In genomic region chr6:100078509-100078908, GRCh38 we compare ENCODE assay signal across 9 cellular contexts.
DNase-seq lines count a peak whose midpoint lies in the region; ATAC-seq, FAIRE-seq and TF ChIP-seq lines count a peak whose summit lies in the region.
"Had no signal": no experiment of that assay in that cellular context is flagged by ENCODE, and none has a peak within 500 bp of the region (broad histone marks: within the 10 kb centered on the region; RNA-seq: fewer than 3 reads in every experiment).

No MANE protein-coding gene starts in this region.

- DNase-seq in Caco-2 (peak; percentile 36 to 39), GM23338 (ENCODE audit: low spot score) (peak; percentile 83), SK-N-SH (peak; percentile 4), kidney (no peak), hepatic stellate cell (ENCODE audit: low spot score) (no peak)
- DNase-seq in stimulated activated naive CD8-positive, alpha-beta T cell treated with anti-CD3 and anti-CD28 coated beads, Interleukin-15, Interleukin-2, amounts not matched to agents 100 U/mL and 50 U/mL, for 24 hours: no peak
- DNase-seq in activated CD4-positive, alpha-beta T cell treated with anti-CD3 and anti-CD28 coated beads, Interleukin-2, amount 10 ng/mL, durations not matched to agents 24 days and 14 days: no peak

- WGBS in SK-N-SH (ENCODE audit: low lambda C conversion rate): 11% methylated on average over 5 of the region's 5 CpGs

- intact Hi-C loops in Caco-2 (cut with micrococcal nuclease; ENCODE audit: unreplicated experiment): no loop called here
- intact Hi-C loops in kidney (cut with DNase I): no loop called here
- intact Hi-C loops in activated CD4-positive, alpha-beta T cell treated with anti-CD3 and anti-CD28 coated beads, Interleukin-2, amount 10 ng/mL, durations not matched to agents 24 days and 14 days (cut with micrococcal nuclease): no loop called here

- no peak overlapping the region for H2AFZ ChIP-seq in GM23338
- no peak overlapping the region for H2AFZ ChIP-seq in SK-N-SH (ENCODE audit: low read depth)

- no peaks in the 10 kb centered on the region for H3K9me3 Mint-ChIP-seq in Caco-2 (ENCODE audit: unreplicated experiment)
- H3K9me3 Mint-ChIP-seq in GM23338: no peaks in the 10 kb centered on the region; the same call in 2 of the 3 replicates
- no peaks in the 10 kb centered on the region for H3K9me3 Mint-ChIP-seq in activated CD4-positive, alpha-beta T cell treated with anti-CD3 and anti-CD28 coated beads, Interleukin-2, amount 10 ng/mL, durations not matched to agents 24 days and 14 days
- H3K9me3 Mint-ChIP-seq: T-helper 1 cell treated with Interleukin-12 subunit alpha and Interleukin-12 subunit beta and Interleukin-4 antibody, amounts not matched to agents 30 μg/mL and 1 μg/mL, for 36 hours had no signal

- no peaks in the 10 kb centered on the region for H3K4me1 ChIP-seq in Caco-2
- H3K4me1 ChIP-seq in GM23338 (ENCODE audit: insufficient read depth): no peaks in the 10 kb centered on the region
- no peaks in the 10 kb centered on the region for H3K4me1 ChIP-seq in SK-N-SH (ENCODE audit: control insufficient read depth in 1 of 2, insufficient read depth in 2 of 2, low read depth in 1 of 2, low read length in 1 of 2)
- H3K4me1 ChIP-seq in kidney (ENCODE audit: control insufficient read depth in 1 of 2, insufficient read depth in 1 of 2, low read depth in 1 of 2, low read length in 2 of 2): no peaks in the 10 kb centered on the region

- CTCF ChIA-PET in Caco-2 (lab: Charles Lee) (interaction anchor here (1.3 kb wide), 1 partner anchor 77 kb away, joined by 5 read pairs; no protein-coding TSS in a partner anchor), SK-N-SH (lab: Yijun Ruan, JAX) (interaction anchor here (0.8 to 2.4 kb wide), 3 partner anchors 9 to 21 kb away, joined by 3 to 11 read pairs (median 5); no protein-coding TSS in a partner anchor)

- H3K4me3 ChIP-seq in Caco-2 (ENCODE audit: low read depth, low read length): no peak overlapping the region
- H3K4me3 ChIP-seq in GM23338: no peak overlapping the region
- H3K4me3 ChIP-seq in SK-N-SH (ENCODE audit: low read depth in 2 of 2, low read length in 1 of 2): no peak overlapping the region
- no peak overlapping the region for H3K4me3 ChIP-seq in kidney (ENCODE audit: low read length in 2 of 2)

- H3K27ac ChIP-seq in GM23338 (ENCODE audit: low read depth) (no peak overlapping the region), SK-N-SH (ENCODE audit: low read depth in 2 of 2, low read length in 1 of 2) (no peak overlapping the region), kidney (ENCODE audit: low read depth in 2 of 2, low read length in 2 of 2) (no peak overlapping the region)

- TF ChIP-seq CTCF in Caco-2 (IDR thresholded peaks at IDR 0.05; ENCODE audit: insufficient read depth in 1 of 2, low read depth in 1 of 2, low read length in 1 of 2, severe bottlenecking in 1 of 2, unreplicated experiment in 1 of 2) (peak; percentile 27 to 42), GM23338 (conservative IDR thresholded peaks at IDR 0.05; ENCODE audit: low read depth in 2 of 2) (peak; percentile 68 to 84), SK-N-SH (IDR thresholded peaks at IDR 0.05) (peak; percentile 63), kidney (IDR thresholded peaks at IDR 0.05; ENCODE audit: borderline replicate concordance, extremely low read depth, insufficient read depth) (peak; percentile 21)

- H3K79me2 ChIP-seq in GM23338 (replicated peaks; ENCODE audit: insufficient read depth) (no peaks in the 10 kb centered on the region), SK-N-SH (ENCODE audit: insufficient read depth) (no peaks in the 10 kb centered on the region)

- BruUV-seq in Caco-2 (replicated peaks; lab: Mats Ljungman, UMichigan): no TSS peak

- no peak for TF ChIP-seq RAD21 in SK-N-SH (IDR thresholded peaks at IDR 0.05; ENCODE audit: low read length)

- H3K9ac ChIP-seq in SK-N-SH: no peak overlapping the region
- no peak overlapping the region for H3K9ac ChIP-seq in kidney (ENCODE audit: low read length in 2 of 2)

- no peaks in the 10 kb centered on the region for H3K4me1 Mint-ChIP-seq in Caco-2 (ENCODE audit: low read depth, unreplicated experiment)
- H3K4me1 Mint-ChIP-seq in GM23338: no peaks in the 10 kb centered on the region
- no peaks in the 10 kb centered on the region for H3K4me1 Mint-ChIP-seq in activated CD4-positive, alpha-beta T cell treated with anti-CD3 and anti-CD28 coated beads, Interleukin-2, amount 10 ng/mL, durations not matched to agents 24 days and 14 days

- H3K27me3 ChIP-seq in Caco-2 (replicated peaks; ENCODE audit: control insufficient read depth, insufficient read depth, low read length) (no peaks in the 10 kb centered on the region), GM23338 (ENCODE audit: insufficient read depth) (no peaks in the 10 kb centered on the region), SK-N-SH (ENCODE audit: insufficient read depth) (no peaks in the 10 kb centered on the region; the same call in 1 of the 2 replicates)

- H3K27me3 Mint-ChIP-seq in Caco-2 (ENCODE audit: insufficient read depth, unreplicated experiment) (peaks cover 7% of the 10 kb centered on the region), GM23338 (ENCODE audit: insufficient read depth, low read depth, poor library complexity) (no peaks in the 10 kb centered on the region)
- no peaks in the 10 kb centered on the region for H3K27me3 Mint-ChIP-seq in activated CD4-positive, alpha-beta T cell treated with anti-CD3 and anti-CD28 coated beads, Interleukin-2, amount 10 ng/mL, durations not matched to agents 24 days and 14 days

- H3K36me3 Mint-ChIP-seq in Caco-2 (ENCODE audit: insufficient read depth, unreplicated experiment): no peaks in the 10 kb centered on the region
- H3K36me3 Mint-ChIP-seq in GM23338 (ENCODE audit: low read depth): no peaks in the 10 kb centered on the region
- no peaks in the 10 kb centered on the region for H3K36me3 Mint-ChIP-seq in activated CD4-positive, alpha-beta T cell treated with anti-CD3 and anti-CD28 coated beads, Interleukin-2, amount 10 ng/mL, durations not matched to agents 24 days and 14 days (ENCODE audit: low read depth)

- POLR2A ChIA-PET in Caco-2 (lab: Charles Lee) (no interaction called here), SK-N-SH (lab: Yijun Ruan, JAX) (no interaction called here)

- H4K20me1 ChIP-seq in GM23338 (replicated peaks; ENCODE audit: insufficient read depth) (no peaks in the 10 kb centered on the region), SK-N-SH (ENCODE audit: insufficient read depth) (no peaks in the 10 kb centered on the region)

- H3K36me3 ChIP-seq in Caco-2 (ENCODE audit: control insufficient read depth, insufficient read depth, low read length): no peaks in the 10 kb centered on the region
- H3K36me3 ChIP-seq in GM23338 (ENCODE audit: insufficient read depth): no peaks in the 10 kb centered on the region
- no peaks in the 10 kb centered on the region for H3K36me3 ChIP-seq in SK-N-SH (replicated peaks in 1 of 2; ENCODE audit: control insufficient read depth in 1 of 2, insufficient read depth in 2 of 2, low read length in 1 of 2)
- H3K36me3 ChIP-seq in kidney (ENCODE audit: control insufficient read depth in 1 of 2, insufficient read depth in 2 of 2, low read length in 2 of 2): no peaks in the 10 kb centered on the region

- H3K4me3 Mint-ChIP-seq in Caco-2 (ENCODE audit: unreplicated experiment) (no peak overlapping the region), GM23338 (no peak overlapping the region)
- no peak overlapping the region for H3K4me3 Mint-ChIP-seq in activated CD4-positive, alpha-beta T cell treated with anti-CD3 and anti-CD28 coated beads, Interleukin-2, amount 10 ng/mL, durations not matched to agents 24 days and 14 days
- H3K4me3 Mint-ChIP-seq: T-helper 1 cell treated with Interleukin-12 subunit alpha and Interleukin-12 subunit beta and Interleukin-4 antibody, amounts not matched to agents 30 μg/mL and 1 μg/mL, for 36 hours had no signal

- TF ChIP-seq EP300 in SK-N-SH (IDR thresholded peaks at IDR 0.05; ENCODE audit: borderline replicate concordance in 1 of 2, low read depth in 1 of 2, low read length in 1 of 2): no peak

- H3K9me2 ChIP-seq in GM23338 (ENCODE audit: insufficient read depth): no peaks in the 10 kb centered on the region
- H3K9me2 ChIP-seq in SK-N-SH: no peaks in the 10 kb centered on the region

- H3K27ac Mint-ChIP-seq in Caco-2 (ENCODE audit: unreplicated experiment): no peak overlapping the region
- H3K27ac Mint-ChIP-seq in GM23338: no peak overlapping the region
- H3K27ac Mint-ChIP-seq in activated CD4-positive, alpha-beta T cell treated with anti-CD3 and anti-CD28 coated beads, Interleukin-2, amount 10 ng/mL, durations not matched to agents 24 days and 14 days: no peak overlapping the region
- H3K27ac Mint-ChIP-seq: T-helper 1 cell treated with Interleukin-12 subunit alpha and Interleukin-12 subunit beta and Interleukin-4 antibody, amounts not matched to agents 30 μg/mL and 1 μg/mL, for 36 hours had no signal

- H3K4me2 ChIP-seq in GM23338 (no peak overlapping the region), SK-N-SH (no peak overlapping the region)

- ATAC-seq in GM23338 (peak; percentile 100), GM18511 (IDR thresholded peaks at IDR 0.05; ENCODE audit: unreplicated experiment) (no peak)
- ATAC-seq in stimulated activated naive CD8-positive, alpha-beta T cell treated with anti-CD3 and anti-CD28 coated beads, Interleukin-15, Interleukin-2, amounts not matched to agents 100 U/mL and 50 U/mL, for 24 hours: no peak

- H3F3A ChIP-seq in GM23338 (replicated peaks; ENCODE audit: low read depth) (no peaks in the 10 kb centered on the region), SK-N-SH (replicated peaks; ENCODE audit: insufficient read depth) (no peaks in the 10 kb centered on the region)

- H3K9me3 ChIP-seq in Caco-2 (no peaks in the 10 kb centered on the region), SK-N-SH (no peaks in the 10 kb centered on the region), kidney (ENCODE audit: control insufficient read depth in 1 of 2, low read length in 2 of 2) (no peaks in the 10 kb centered on the region)

- FAIRE-seq in kidney (lab: Jason Lieb, UNC): no peak

TF ChIP-seq in GM23338, 12 proteins besides CTCF, POLR2A, EP300 and RAD21 (continues in another document):
- no peak for TF ChIP-seq EZH2phosphoT487 (IDR thresholded peaks at IDR 0.05; ENCODE audit: unreplicated experiment)
- TF ChIP-seq POLR2AphosphoS5 (IDR thresholded peaks at IDR 0.05; ENCODE audit: low read depth): no peak

TF ChIP-seq in SK-N-SH, 30 proteins besides CTCF, POLR2A, EP300 and RAD21:
- TF ChIP-seq FOXM1 (IDR thresholded peaks at IDR 0.05; ENCODE audit: low read depth): no peak
- TF ChIP-seq SMC3 (IDR thresholded peaks at IDR 0.05; ENCODE audit: low read depth, low read length): 0 out of 2 replicates have a peak, but pooled peaks have one; percentile 11

Comparison
In these comparisons a context has a peak if more than half of its experiments do, and no peak if none do; other contexts are left out.
1. DNase-seq: peak in Caco-2 (2 of 2), GM23338 (single experiment) and SK-N-SH (single experiment); none in kidney (single experiment), stimulated activated naive CD8-positive, alpha-beta T cell treated with anti-CD3 and anti-CD28 coated beads, Interleukin-15, Interleukin-2, amounts not matched to agents 100 U/mL and 50 U/mL, for 24 hours (single experiment), activated CD4-positive, alpha-beta T cell treated with anti-CD3 and anti-CD28 coated beads, Interleukin-2, amount 10 ng/mL, durations not matched to agents 24 days and 14 days (single experiment) and hepatic stellate cell (single experiment).
2. CTCF ChIP-seq: peak in every context shown above with its lines; median percentile 76 in GM23338; 63 in SK-N-SH; 34 in Caco-2; 21 in kidney.